Comparison of ENCODE assay signal across 19 cellular contexts in genomic region chr2:121969766-121970639, GRCh38.
DNase-seq lines count a peak whose midpoint lies in the region; ATAC-seq lines count a peak whose summit lies in the region.
"Had no signal": no experiment of that assay in that cellular context is flagged by ENCODE, and none has a peak within 500 bp of the region (broad histone marks: within the 10 kb centered on the region; RNA-seq: fewer than 3 reads in every experiment).

No MANE protein-coding gene starts in this region.

- DNase-seq in NCI-H748 (lab: John Stamatoyannopoulos, UW; ENCODE audit: unreplicated experiment) (peak; percentile 70), medulla oblongata (ENCODE audit: extremely low spot score) (peak; percentile 9), SK-N-DZ (ENCODE audit: low spot score) (no peak)
- no peak for DNase-seq in effector memory CD8-positive, alpha-beta T cell
- DNase-seq: activated CD4-positive, alpha-beta T cell treated with anti-CD3 and anti-CD28 coated beads, Interleukin-2, amount 50 U/mL, for 1 hour; activated T-cell treated with anti-CD3 and anti-CD28 coated beads, Interleukin-2, amount 50 U/mL, for 24 hours; Calu3; central memory CD4-positive, alpha-beta T cell; NCI-H1105; SJCRH30; stimulated activated naive CD4-positive, alpha-beta T cell had no signal

- H3K4me1 Mint-ChIP-seq in effector memory CD8-positive, alpha-beta T cell (ENCODE audit: low read depth in 2 of 2): peaks cover 3% of the 10 kb centered on the region in 2 donors

- H2AFZ ChIP-seq in ACC112 (ENCODE audit: low read length, unreplicated experiment): peak overlapping the region; percentile 62

- H3K27ac ChIP-seq in ACC112 (ENCODE audit: low read depth, low read length) (no peak overlapping the region), cingulate gyrus (ENCODE audit: low read depth, low read length) (peak overlapping the region; percentile 79)
- H3K27ac ChIP-seq: SJCRH30 had no signal

- no peak for ATAC-seq in GM18520 (IDR thresholded peaks at IDR 0.05; ENCODE audit: unreplicated experiment)
- no peak for ATAC-seq in effector memory CD8-positive, alpha-beta T cell (replicated peaks)
- no peak for ATAC-seq in GM19467 (IDR thresholded peaks at IDR 0.05; ENCODE audit: unreplicated experiment)

- no peaks in the 10 kb centered on the region for H3K36me3 Mint-ChIP-seq in effector memory CD8-positive, alpha-beta T cell (ENCODE audit: insufficient read depth)
- H3K36me3 Mint-ChIP-seq: activated naive CD8-positive, alpha-beta T cell; IgD-negative memory B cell; mesothelial cell of epicardium had no signal

- H3K36me3 ChIP-seq in ACC112 (ENCODE audit: insufficient read depth, low read length): no peaks in the 10 kb centered on the region
- H3K36me3 ChIP-seq: SJCRH30 had no signal

- no peak overlapping the region for H3K4me3 Mint-ChIP-seq in effector memory CD8-positive, alpha-beta T cell
- H3K4me3 Mint-ChIP-seq: activated naive CD8-positive, alpha-beta T cell; activated T-cell treated with anti-CD3 and anti-CD28 coated beads, Interleukin-2, amount 50 U/mL, for 24 hours; IgD-negative memory B cell; mesothelial cell of epicardium had no signal

- H3K79me2 ChIP-seq in ACC112 (ENCODE audit: control insufficient read depth, insufficient read depth, low read length, unreplicated experiment): no peaks in the 10 kb centered on the region

- peak overlapping the region; percentile 52 for H3K4me3 ChIP-seq in ACC112 (ENCODE audit: low read depth, low read length)
- H3K4me3 ChIP-seq: SJCRH30, skin epidermis had no signal

- H3K9me3 Mint-ChIP-seq in effector memory CD8-positive, alpha-beta T cell: no peaks in the 10 kb centered on the region
- H3K9me3 Mint-ChIP-seq: activated T-cell treated with anti-CD3 and anti-CD28 coated beads, Interleukin-2, amount 50 U/mL, for 24 hours; IgD-negative memory B cell had no signal

- H3K27me3 ChIP-seq in ACC112 (ENCODE audit: insufficient read depth, low read length): no peaks in the 10 kb centered on the region

- peaks cover 38 to 44% of the 10 kb centered on the region in 2 donors for H3K27me3 Mint-ChIP-seq in effector memory CD8-positive, alpha-beta T cell
- H3K27me3 Mint-ChIP-seq: activated naive CD8-positive, alpha-beta T cell had no signal

- H3K27ac Mint-ChIP-seq in effector memory CD8-positive, alpha-beta T cell: no peak overlapping the region
- H3K27ac Mint-ChIP-seq: activated naive CD8-positive, alpha-beta T cell; activated T-cell treated with anti-CD3 and anti-CD28 coated beads, Interleukin-2, amount 50 U/mL, for 24 hours; IgD-negative memory B cell; mesothelial cell of epicardium had no signal

- H3K4me1 ChIP-seq in ACC112 (ENCODE audit: control insufficient read depth, insufficient read depth, low read length, unreplicated experiment): peaks cover 16% of the 10 kb centered on the region
- H3K4me1 ChIP-seq: SJCRH30 had no signal

Comparison
In these comparisons a context has a peak if more than half of its experiments do, and no peak if none do; other contexts are left out.
1. DNase-seq: peak in NCI-H748 (single experiment) and medulla oblongata (single experiment); none in effector memory CD8-positive, alpha-beta T cell (0 of 3) and SK-N-DZ (single experiment).